In the genomic region with DNA sequence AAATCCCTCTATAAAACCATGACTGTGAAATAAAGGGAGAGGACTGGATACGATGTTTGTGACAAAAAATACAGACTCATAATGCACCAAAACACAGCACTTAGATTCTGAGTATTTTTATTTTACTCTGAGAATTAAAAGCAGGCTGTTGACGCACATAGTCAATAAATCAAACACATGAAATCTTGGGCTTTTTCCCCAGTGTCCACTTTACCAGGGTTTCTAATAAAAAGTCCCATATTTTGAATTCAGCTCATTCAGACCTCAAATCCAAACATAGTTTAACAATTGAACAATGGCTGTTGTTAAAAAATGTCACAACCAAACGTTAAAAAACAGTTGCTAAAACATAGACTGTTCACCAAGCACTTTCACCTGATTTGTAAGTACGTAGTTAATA, we compare ENCODE assay signal across 19 cellular contexts.
DNase-seq lines count a peak whose midpoint lies in the region; ATAC-seq and TF ChIP-seq lines count a peak whose summit lies in the region.
"Had no signal": no experiment of that assay in that cellular context is flagged by ENCODE, and none has a peak within 500 bp of the region (broad histone marks: within the 10 kb centered on the region; RNA-seq: fewer than 3 reads in every experiment).

No MANE protein-coding gene starts in this region.

- H3K4me2 ChIP-seq in mesenchymal stem cell (ENCODE audit: low read length, poor library complexity, severe bottlenecking), result no peak overlapping the region
- H3K4me2 ChIP-seq: BLaER1 treated with 17β-estradiol and CSF1 and Interleukin-3, amounts not matched to agents 10 nM and 100 nM had no signal

- H3K9me3 ChIP-seq in mesenchymal stem cell (ENCODE audit: control insufficient read depth, low read length) (no peaks in the 10 kb centered on the region), subcutaneous abdominal adipose tissue (ENCODE audit: control insufficient read depth in 5 of 5, low read length in 5 of 5) (no peaks in the 10 kb centered on the region)
- H3K9me3 ChIP-seq: BLaER1 treated with 17β-estradiol and CSF1 and Interleukin-3, amounts not matched to agents 10 nM and 100 nM had no signal

- POLR2A ChIA-PET in T-cell (lab: Charles Lee), result no interaction called here

- no peak overlapping the region for H4K91ac ChIP-seq in mesenchymal stem cell (ENCODE audit: low read length)

- H3K27me3 ChIP-seq in mesenchymal stem cell (ENCODE audit: control insufficient read depth in 1 of 2, insufficient read depth in 1 of 2, low read length in 2 of 2) (no peaks in the 10 kb centered on the region), subcutaneous abdominal adipose tissue (ENCODE audit: control insufficient read depth in 5 of 5, insufficient read depth in 4 of 5, low read length in 5 of 5) (no peaks in the 10 kb centered on the region)
- H3K27me3 ChIP-seq: BLaER1 treated with 17β-estradiol and CSF1 and Interleukin-3, amounts not matched to agents 10 nM and 100 nM had no signal

- no peak overlapping the region for H2BK12ac ChIP-seq in mesenchymal stem cell (ENCODE audit: low read length in 2 of 2)

- H3K4me3 ChIP-seq in AG10803 (ENCODE audit: low read length), result no peak overlapping the region
- no peak overlapping the region for H3K4me3 ChIP-seq in mesenchymal stem cell (ENCODE audit: insufficient read depth in 1 of 2, low read depth in 1 of 2, low read length in 2 of 2)
- H3K4me3 ChIP-seq in subcutaneous abdominal adipose tissue (ENCODE audit: low read depth in 1 of 5, low read length in 5 of 5), result peak overlapping the region in 1 of 5 donors; percentile 30
- H3K4me3 ChIP-seq: BLaER1 treated with 17β-estradiol and CSF1 and Interleukin-3, amounts not matched to agents 10 nM and 100 nM had no signal

- no peak overlapping the region for H2BK15ac ChIP-seq in mesenchymal stem cell (ENCODE audit: low read depth, poor library complexity, severe bottlenecking)

- no peak overlapping the region for H2AK5ac ChIP-seq in mesenchymal stem cell (ENCODE audit: low read length, severe bottlenecking)

- no peaks in the 10 kb centered on the region for H3K36me3 Mint-ChIP-seq in brain
- no peaks in the 10 kb centered on the region for H3K36me3 Mint-ChIP-seq in stimulated activated memory B cell treated with anti-CD40 and anti-IgM and Interleukin-4, amounts not matched to agents 10 μg/mL and 1 μg/mL and 100 μg/mL, for 72 hours
- no peaks in the 10 kb centered on the region for H3K36me3 Mint-ChIP-seq in T-cell
- H3K36me3 Mint-ChIP-seq: CD8-positive, alpha-beta memory T cell had no signal

- H3K18ac ChIP-seq in mesenchymal stem cell (ENCODE audit: low read depth in 1 of 2, low read length in 2 of 2), result no peak overlapping the region

- ATAC-seq in HG03520 (IDR thresholded peaks at IDR 0.05; ENCODE audit: unreplicated experiment) (no peak), T-cell (replicated peaks in 1 of 4) (no peak)
- ATAC-seq in stimulated activated memory B cell treated with anti-CD40 and anti-IgM and Interleukin-4, amounts not matched to agents 10 μg/mL and 1 μg/mL and 100 μg/mL, for 72 hours, result no peak
- ATAC-seq: HCT116 had no signal

- H3K27ac Mint-ChIP-seq in brain (peak overlapping the region in 3 of 5 experiments; percentile 43 to 90 (median 63)), T-cell (no peak overlapping the region)
- H3K27ac Mint-ChIP-seq in stimulated activated memory B cell treated with anti-CD40 and anti-IgM and Interleukin-4, amounts not matched to agents 10 μg/mL and 1 μg/mL and 100 μg/mL, for 72 hours, result no peak overlapping the region
- H3K27ac Mint-ChIP-seq: CD8-positive, alpha-beta memory T cell had no signal

- peak overlapping the region; percentile 79 for H3K9ac ChIP-seq in mesenchymal stem cell (ENCODE audit: low read length)
- peak overlapping the region in 1 of 5 donors; percentile 34 for H3K9ac ChIP-seq in subcutaneous abdominal adipose tissue (ENCODE audit: low read length in 5 of 5)
- H3K9ac ChIP-seq: BLaER1 treated with 17β-estradiol and CSF1 and Interleukin-3, amounts not matched to agents 10 nM and 100 nM had no signal

- no peaks in the 10 kb centered on the region for H3K79me1 ChIP-seq in mesenchymal stem cell (replicated peaks; ENCODE audit: low read length, poor library complexity, severe bottlenecking)

- WGBS in mesenchymal stem cell, result 79% methylated on average over 1 of the region's 4 CpGs

- no peaks in the 10 kb centered on the region for H3K9me3 Mint-ChIP-seq in brain
- H3K9me3 Mint-ChIP-seq in stimulated activated memory B cell treated with anti-CD40 and anti-IgM and Interleukin-4, amounts not matched to agents 10 μg/mL and 1 μg/mL and 100 μg/mL, for 72 hours, result peaks cover 3% of the 10 kb centered on the region
- no peaks in the 10 kb centered on the region for H3K9me3 Mint-ChIP-seq in T-cell
- H3K9me3 Mint-ChIP-seq: CD8-positive, alpha-beta memory T cell had no signal

- H3K27ac ChIP-seq in mesenchymal stem cell (ENCODE audit: low read length, poor library complexity, severe bottlenecking), result no peak overlapping the region
- H3K27ac ChIP-seq in subcutaneous abdominal adipose tissue (ENCODE audit: low read depth, low read length), result peak overlapping the region; percentile 38
- H3K27ac ChIP-seq: BLaER1 treated with 17β-estradiol and CSF1 and Interleukin-3, amounts not matched to agents 10 nM and 100 nM had no signal

- TF ChIP-seq CTCF in AG10803 (conservative IDR thresholded peaks at IDR 0.05; ENCODE audit: low read length), result no peak
- no peak for TF ChIP-seq CTCF in brain (conservative IDR thresholded peaks at IDR 0.05)

- H3K27me3 Mint-ChIP-seq in brain, result no peaks in the 10 kb centered on the region
- no peaks in the 10 kb centered on the region for H3K27me3 Mint-ChIP-seq in stimulated activated memory B cell treated with anti-CD40 and anti-IgM and Interleukin-4, amounts not matched to agents 10 μg/mL and 1 μg/mL and 100 μg/mL, for 72 hours
- no peaks in the 10 kb centered on the region for H3K27me3 Mint-ChIP-seq in T-cell
- H3K27me3 Mint-ChIP-seq: CD8-positive, alpha-beta memory T cell had no signal

- no peak overlapping the region for H2AFZ ChIP-seq in mesenchymal stem cell (ENCODE audit: low read depth, low read length)

- no peak overlapping the region for H3K4ac ChIP-seq in mesenchymal stem cell (ENCODE audit: low read depth in 1 of 2, low read length in 2 of 2)

- no peak overlapping the region for H3K23ac ChIP-seq in mesenchymal stem cell (ENCODE audit: low read length in 2 of 2)

- H2BK5ac ChIP-seq in mesenchymal stem cell (ENCODE audit: low read depth, low read length, poor library complexity, severe bottlenecking), result no peak overlapping the region

- H3K4me1 Mint-ChIP-seq in brain (peaks cover 26% of the 10 kb centered on the region), T-cell (no peaks in the 10 kb centered on the region)
- H3K4me1 Mint-ChIP-seq in stimulated activated memory B cell treated with anti-CD40 and anti-IgM and Interleukin-4, amounts not matched to agents 10 μg/mL and 1 μg/mL and 100 μg/mL, for 72 hours, result no peaks in the 10 kb centered on the region
- H3K4me1 Mint-ChIP-seq: CD8-positive, alpha-beta memory T cell had no signal

- H3K4me3 Mint-ChIP-seq in brain (peak overlapping the region in 1 of 5 experiments; percentile 27), T-cell (no peak overlapping the region)
- no peak overlapping the region for H3K4me3 Mint-ChIP-seq in stimulated activated memory B cell treated with anti-CD40 and anti-IgM and Interleukin-4, amounts not matched to agents 10 μg/mL and 1 μg/mL and 100 μg/mL, for 72 hours
- H3K4me3 Mint-ChIP-seq: CD8-positive, alpha-beta memory T cell had no signal

- no peak overlapping the region for H4K8ac ChIP-seq in mesenchymal stem cell (ENCODE audit: low read length)

- CTCF ChIA-PET in T-cell (lab: Charles Lee), result no interaction called here

- H3K36me3 ChIP-seq in mesenchymal stem cell (ENCODE audit: control insufficient read depth in 1 of 2, insufficient read depth in 2 of 2, low read depth in 1 of 2, low read length in 2 of 2) (no peaks in the 10 kb centered on the region), subcutaneous abdominal adipose tissue (ENCODE audit: control insufficient read depth in 5 of 5, insufficient read depth in 5 of 5, low read length in 5 of 5) (no peaks in the 10 kb centered on the region)
- H3K36me3 ChIP-seq: BLaER1 treated with 17β-estradiol and CSF1 and Interleukin-3, amounts not matched to agents 10 nM and 100 nM had no signal

- H3K4me1 ChIP-seq in mesenchymal stem cell (ENCODE audit: control insufficient read depth, insufficient read depth, low read depth, low read length) (no peaks in the 10 kb centered on the region), subcutaneous abdominal adipose tissue (ENCODE audit: control insufficient read depth in 5 of 5, insufficient read depth in 5 of 5, low read length in 5 of 5) (peaks cover 3 to 18% (median 14%) of the 10 kb centered on the region in 5 donors)
- H3K4me1 ChIP-seq: BLaER1 treated with 17β-estradiol and CSF1 and Interleukin-3, amounts not matched to agents 10 nM and 100 nM had no signal

- H2BK120ac ChIP-seq in mesenchymal stem cell (ENCODE audit: low read depth, low read length), result no peak overlapping the region

- no peak overlapping the region for H3K14ac ChIP-seq in mesenchymal stem cell (ENCODE audit: low read length in 2 of 2)

- DNase-seq in AG10803 (ENCODE audit: low read depth) (peak; percentile 58), mesenchymal stem cell (no peak), T-cell (no peak)
- no peak for DNase-seq in activated CD4-positive, alpha-beta T cell treated with anti-CD3 and anti-CD28 coated beads, Interleukin-2, amount 50 U/mL, for 4 hours
- DNase-seq: CD8-positive, alpha-beta memory T cell; DND-41; KG1; NCI-H1436; NCI-H2029; NCI-H2171 treated with DMSO at 0.1 percent for 48 hours; NCI-H446 treated with DMSO at 0.1 percent for 48 hours; NCI-H774; RPMI8226 had no signal

Comparison
In these comparisons a context has a peak if more than half of its experiments do, and no peak if none do; other contexts are left out.
1. H3K27ac Mint-ChIP-seq: peak in brain (3 of 5); none in stimulated activated memory B cell treated with anti-CD40 and anti-IgM and Interleukin-4, amounts not matched to agents 10 μg/mL and 1 μg/mL and 100 μg/mL, for 72 hours (single experiment) and T-cell (0 of 2).